In genomic region chr6:2768125-2768524, GRCh38 we compare ENCODE assay signal across 8 cellular contexts. TPM values are rescaled to one million over a fixed set of nuclear protein-coding genes. Genes with fewer than 3 reads are reported as not detected.
DNase-seq lines count a peak whose midpoint lies in the region; ATAC-seq and TF ChIP-seq lines count a peak whose summit lies in the region.

No MANE protein-coding gene starts in this region.

- H3K27me3 ChIP-seq in BLaER1 (no peaks in the 10 kb centered on the region), IMR-90 (ENCODE audit: control insufficient read depth, insufficient read depth, low read length) (no peaks in the 10 kb centered on the region)

- peaks cover 74% of the 10 kb centered on the region for H3K4me1 Mint-ChIP-seq in brain

- intact Hi-C loops in IMR-90 (cut with micrococcal nuclease) = loop anchor here (10.0 kb wide), 1 partner anchor 217 kb away; no protein-coding TSS in a partner anchor

- H2BK5ac ChIP-seq in IMR-90 (ENCODE audit: low read depth, low read length, poor library complexity, severe bottlenecking) = peak overlapping the region; percentile 4

- H2AK9ac ChIP-seq in IMR-90 (replicated peaks; ENCODE audit: low read depth, low read length, poor library complexity) = no peak overlapping the region

- ATAC-seq in IMR-90 (ENCODE audit: low read depth) = no peak
- ATAC-seq in GM18505 (IDR thresholded peaks at IDR 0.05; ENCODE audit: unreplicated experiment) = no peak
- no peak for ATAC-seq in HG02798 (IDR thresholded peaks at IDR 0.05; ENCODE audit: poor library complexity, unreplicated experiment)
- ATAC-seq in GM21447 (IDR thresholded peaks at IDR 0.05; ENCODE audit: unreplicated experiment) = no peak

- TF ChIP-seq CTCF in IMR-90 (conservative IDR thresholded peaks at IDR 0.05; ENCODE audit: low read depth, low read length) (no peak), brain (conservative IDR thresholded peaks at IDR 0.05) (no peak)

- H2AFZ ChIP-seq in IMR-90 (replicated peaks; ENCODE audit: low read length, poor library complexity) = peak overlapping the region; percentile 48

- H3K4me1 ChIP-seq in BLaER1 = peaks cover 51% of the 10 kb centered on the region
- peaks cover 16% of the 10 kb centered on the region for H3K4me1 ChIP-seq in IMR-90 (ENCODE audit: control insufficient read depth, insufficient read depth, low read length)

- H3K18ac ChIP-seq in IMR-90 (ENCODE audit: low read depth, low read length) = no peak overlapping the region

- peak overlapping the region; percentile 93 for H3K4me3 ChIP-seq in BLaER1
- H3K4me3 ChIP-seq in IMR-90 (ENCODE audit: insufficient read depth, low read depth, low read length) = peak overlapping the region; percentile 79

- TF ChIP-seq POLR2A in IMR-90 (IDR thresholded peaks at IDR 0.05; ENCODE audit: low read depth, low read length) (no peak), GM18505 (IDR thresholded peaks at IDR 0.05; ENCODE audit: borderline replicate concordance, extremely low read depth, insufficient read depth, insufficient read length) (no peak)

- peaks cover 39% of the 10 kb centered on the region for H3K36me3 ChIP-seq in BLaER1
- H3K36me3 ChIP-seq in IMR-90 (ENCODE audit: control insufficient read depth, insufficient read depth, low read length) = peaks cover 12% of the 10 kb centered on the region

- peak overlapping the region; percentile 88 for H3K23ac ChIP-seq in IMR-90 (ENCODE audit: low read depth, low read length)

- 0 out of 2 replicates have a peak overlapping the region, but pooled peaks have one; percentile 8 for H3K4ac ChIP-seq in IMR-90 (ENCODE audit: low read depth, low read length)

- 0 out of 2 replicates have a peak overlapping the region, but pooled peaks have one; percentile 36 for H3K14ac ChIP-seq in IMR-90 (replicated peaks; ENCODE audit: low read depth, low read length)

- CTCF ChIA-PET in IMR-90 (lab: Yijun Ruan, JAX) = interaction anchor here (0.5 kb wide), 1 partner anchor 193 kb away, joined by 3 read pairs; no protein-coding TSS in a partner anchor

- peaks cover 0 to 4% (median 0%) of the 10 kb centered on the region in 5 experiments for H3K9me3 Mint-ChIP-seq in brain

- no peak overlapping the region for H2AK5ac ChIP-seq in IMR-90 (ENCODE audit: low read depth, low read length)

- no TSS peak for BruUV-seq in IMR-90 (replicated peaks; lab: Mats Ljungman, UMichigan)

- no peak overlapping the region for H4K91ac ChIP-seq in IMR-90 (ENCODE audit: insufficient read depth, low read depth, low read length)

- peaks cover 11% of the 10 kb centered on the region for H3K27me3 Mint-ChIP-seq in brain

- H2BK20ac ChIP-seq in IMR-90 (ENCODE audit: low read depth, low read length) = no peak overlapping the region

- peaks cover 22% of the 10 kb centered on the region for H3K9me1 ChIP-seq in IMR-90 (ENCODE audit: insufficient read depth, low read length)

- H4K8ac ChIP-seq in IMR-90 (ENCODE audit: low read depth in 2 of 2, low read length in 2 of 2) = no peak overlapping the region

- peak overlapping the region; percentile 38; the same call in 1 of the 2 replicates for H3K56ac ChIP-seq in IMR-90 (ENCODE audit: extremely low read depth, insufficient read depth, low read length)

- peak overlapping the region in 2 of 5 experiments; percentile 76 to 82 for H3K27ac Mint-ChIP-seq in brain

- H3K9me3 ChIP-seq in BLaER1 (peaks cover 4% of the 10 kb centered on the region), IMR-90 (ENCODE audit: control insufficient read depth, insufficient read depth, low read length) (no peaks in the 10 kb centered on the region)

- no CpG with 5 or more reads among the region's 5 CpGs for WGBS in IMR-90 (ENCODE audit: extremely low coverage in 2 of 2, insufficient read length in 1 of 2), 2 experiments

- POLR2A ChIA-PET in IMR-90 (lab: Charles Lee; ENCODE audit: unreplicated experiment) = interaction anchor here (1.1 kb wide), 1 partner anchor 72 kb away, joined by 4 read pairs; no protein-coding TSS in a partner anchor

- H4K5ac ChIP-seq in IMR-90 (ENCODE audit: low read depth, low read length) = no peak overlapping the region

- no peak for TF ChIP-seq RAD21 in IMR-90 (IDR thresholded peaks at IDR 0.05; ENCODE audit: low read length)

- H2BK15ac ChIP-seq in IMR-90 (ENCODE audit: low read depth, low read length) = no peak overlapping the region

- peaks cover 49% of the 10 kb centered on the region for H3K36me3 Mint-ChIP-seq in brain

- dilution Hi-C loops in IMR-90 (cut with HindIII; ENCODE audit: low sequenced_read_pairs, unreplicated experiment) = no loop called here

- H3K79me1 ChIP-seq in IMR-90 (ENCODE audit: low read depth in 1 of 2, low read length in 2 of 2) = peaks cover 10 to 52% of the 10 kb centered on the region in 2 experiments; a peak in 3 of 4 replicates

- no peak for DNase-seq in IMR-90
- DNase-seq in myocyte (ENCODE audit: low read depth) = peak; percentile 92
- DNase-seq in occipital lobe (lab: John Stamatoyannopoulos, UW) = no peak

- H3K4me2 ChIP-seq in BLaER1 (peak overlapping the region; percentile 93), IMR-90 (ENCODE audit: low read depth, low read length) (peak overlapping the region; percentile 86)

- peak overlapping the region; percentile 83 to 94 (median 87) for H3K4me3 Mint-ChIP-seq in brain

- H4K20me1 ChIP-seq in BLaER1 = peaks cover 73% of the 10 kb centered on the region
- H4K20me1 ChIP-seq in IMR-90 (ENCODE audit: insufficient read depth, low read length) = peaks cover 52% of the 10 kb centered on the region

- H2BK120ac ChIP-seq in IMR-90 (ENCODE audit: low read depth, low read length) = no peak overlapping the region

- H3K27ac ChIP-seq in BLaER1 (no peak overlapping the region), IMR-90 (ENCODE audit: insufficient read depth, low read length) (peak overlapping the region; percentile 26; the same call in 1 of the 2 replicates)

- in situ Hi-C loops in IMR-90 (cut with MboI; ENCODE audit: low sequenced_read_pairs) = no loop called here

- H3K9ac ChIP-seq in BLaER1 (peak overlapping the region; percentile 93), IMR-90 (ENCODE audit: low read depth, low read length) (peak overlapping the region; percentile 70)

TF ChIP-seq in IMR-90, 13 proteins besides CTCF, POLR2A, EP300 and RAD21:
- TF ChIP-seq MAZ (IDR thresholded peaks at IDR 0.05; ENCODE audit: borderline replicate concordance, low read depth, low read length) (no peak), MAFK (IDR thresholded peaks at IDR 0.05; ENCODE audit: low read depth, low read length) (no peak), NFE2L2 (IDR thresholded peaks at IDR 0.05; ENCODE audit: low read depth, low read length) (no peak), RCOR1 (IDR thresholded peaks at IDR 0.05; ENCODE audit: insufficient replicate concordance, low read length) (no peak), MXI1 (IDR thresholded peaks at IDR 0.05; ENCODE audit: borderline replicate concordance, low read depth, low read length) (no peak), USF2 (IDR thresholded peaks at IDR 0.05; ENCODE audit: low read depth, low read length) (no peak), SMC3 (IDR thresholded peaks at IDR 0.05; ENCODE audit: low read depth, low read length) (no peak)

RNA-seq across cellular contexts. Expression of gene WRNIP1, which starts 2.9 kb away (rescaled TPM):
- 37.2 and 47.1 TPM in 2 replicates for total RNA-seq in IMR-90 (2012; rRNA removed)
- polyA plus RNA-seq in IMR-90 (2012; rRNA removed) = 42.6 and 43.7 TPM in 2 replicates
- polyA plus RNA-seq in IMR-90 (2012; cell fraction: cytosol; rRNA removed) = 45.5 and 55.1 TPM in 2 replicates
- 42.3 and 49.2 TPM in 2 replicates for polyA plus RNA-seq in IMR-90 (2012; cell fraction: nucleus; rRNA removed; ENCODE audit: low replicate concordance)
- polyA plus RNA-seq in brain (ENCODE audit: insufficient read depth, low read depth, low replicate concordance) = 79.9 TPM
- total RNA-seq in myocyte = 105 and 133 TPM in 2 replicates
- polyA plus RNA-seq in myocyte (2012) = 51.2 TPM
- total RNA-seq in occipital lobe = 48.7 TPM

RNA-seq across cellular contexts. Expression of gene MYLK4, which starts 17.4 kb away (rescaled TPM):
- total RNA-seq in IMR-90 (2012; rRNA removed) (under 0.01 TPM in 2 replicates), myocyte (5.6 and 9.4 TPM in 2 replicates), occipital lobe (0.47 TPM)
- polyA plus RNA-seq in IMR-90 (2012; rRNA removed) (0.07 TPM in 2 replicates), brain (ENCODE audit: insufficient read depth, low read depth, low replicate concordance) (0.31 TPM)
- 0.02 and 0.03 TPM in 2 replicates for polyA plus RNA-seq in IMR-90 (2012; cell fraction: cytosol; rRNA removed)
- polyA plus RNA-seq in IMR-90 (2012; cell fraction: nucleus; rRNA removed; ENCODE audit: low replicate concordance) = 0.05 and 0.42 TPM in 2 replicates
- polyA plus RNA-seq in myocyte (2012) = 1.1 TPM
